ENCODE assay signal across 24 cellular contexts in the genomic region with DNA sequence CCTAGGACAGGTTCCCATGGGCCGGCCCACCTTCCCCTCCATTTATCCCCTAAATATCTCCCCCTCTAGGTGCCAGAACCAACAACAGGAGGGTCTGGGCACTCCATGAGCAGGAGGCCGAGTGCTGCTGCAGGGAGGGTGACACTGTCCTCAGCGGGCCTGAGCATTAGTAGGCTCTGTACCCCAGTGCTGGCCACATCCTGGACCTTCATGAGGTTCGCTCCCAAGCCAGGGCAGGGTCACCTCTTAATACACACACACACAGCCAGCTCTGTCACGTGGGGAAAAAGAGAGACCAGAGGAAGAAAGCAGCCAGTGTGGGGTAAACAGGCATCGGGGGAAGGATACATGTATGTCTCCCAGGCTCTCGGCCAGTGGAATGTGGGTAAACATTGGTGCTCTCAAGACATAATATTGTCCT. TPM values are rescaled to one million over a fixed set of nuclear protein-coding genes. Genes with fewer than 3 reads are reported as not detected.
DNase-seq lines count a peak whose midpoint lies in the region; ATAC-seq and TF ChIP-seq lines count a peak whose summit lies in the region.
"Had no signal": no experiment of that assay in that cellular context is flagged by ENCODE, and none has a peak within 500 bp of the region (broad histone marks: within the 10 kb centered on the region; RNA-seq: fewer than 3 reads in every experiment).

No MANE protein-coding gene starts in this region.

- no peaks in the 10 kb centered on the region for H3K27me3 ChIP-seq in Caco-2 (replicated peaks; ENCODE audit: control insufficient read depth, insufficient read depth, low read length)
- H3K27me3 ChIP-seq in Panc1 (ENCODE audit: control insufficient read depth, insufficient read depth, low read length) = no peaks in the 10 kb centered on the region
- H3K27me3 ChIP-seq in neuronal stem cell (ENCODE audit: control insufficient read depth in 3 of 3, insufficient read depth in 3 of 3, low read depth in 1 of 3, low read length in 3 of 3) = peaks cover 0 to 4% (median 0%) of the 10 kb centered on the region in 3 experiments
- H3K27me3 ChIP-seq in aorta (ENCODE audit: control insufficient read depth in 1 of 2, insufficient read depth in 2 of 2, low read length in 1 of 2) = no peaks in the 10 kb centered on the region
- H3K27me3 ChIP-seq: right lobe of liver, thyroid gland had no signal

- no peaks in the 10 kb centered on the region for H3K27me3 Mint-ChIP-seq in Caco-2 (ENCODE audit: insufficient read depth, unreplicated experiment)
- peaks cover 20% of the 10 kb centered on the region for H3K27me3 Mint-ChIP-seq in endothelial cell (ENCODE audit: unreplicated experiment)
- peaks cover 7% of the 10 kb centered on the region for H3K27me3 Mint-ChIP-seq in Calu3 (ENCODE audit: unreplicated experiment)
- H3K27me3 Mint-ChIP-seq: activated CD4-positive, alpha-beta memory T cell treated with anti-CD3 and anti-CD28 coated beads, Interleukin-2, amount 10 ng/mL, durations not matched to agents 7 days and 5 days; progenitor cell of endocrine pancreas had no signal

- ATAC-seq in Panc1 = no peak
- no peak for ATAC-seq in HG02938 (IDR thresholded peaks at IDR 0.05; ENCODE audit: unreplicated experiment)
- no peak for ATAC-seq in aorta (ENCODE audit: low FRiP score)
- ATAC-seq: HCT116 had no signal

- no peak overlapping the region for H3K4me2 ChIP-seq in neuronal stem cell (ENCODE audit: insufficient read depth, low read length, poor library complexity, severe bottlenecking)

- H3K23ac ChIP-seq in neuronal stem cell (ENCODE audit: low read depth, low read length, poor library complexity) = no peak overlapping the region

- H3K9ac ChIP-seq in neuronal stem cell (ENCODE audit: low read depth, low read length, poor library complexity) = no peak overlapping the region

- H3K4me1 Mint-ChIP-seq in Caco-2 (ENCODE audit: low read depth, unreplicated experiment) = peaks cover 30% of the 10 kb centered on the region
- H3K4me1 Mint-ChIP-seq in endothelial cell (ENCODE audit: unreplicated experiment) = peaks cover 6% of the 10 kb centered on the region
- peaks cover 5% of the 10 kb centered on the region for H3K4me1 Mint-ChIP-seq in Calu3 (ENCODE audit: low read depth, unreplicated experiment)
- H3K4me1 Mint-ChIP-seq: activated CD4-positive, alpha-beta memory T cell treated with anti-CD3 and anti-CD28 coated beads, Interleukin-2, amount 10 ng/mL, durations not matched to agents 7 days and 5 days had no signal

- H3K4me3 ChIP-seq in Caco-2 (ENCODE audit: low read depth, low read length) (no peak overlapping the region), Panc1 (ENCODE audit: low read depth in 2 of 2, low read length in 2 of 2) (no peak overlapping the region), neuronal stem cell (ENCODE audit: low read length in 2 of 2) (no peak overlapping the region), aorta (ENCODE audit: low read length in 2 of 2) (no peak overlapping the region)
- H3K4me3 ChIP-seq: right lobe of liver, thyroid gland had no signal

- peaks cover 28% of the 10 kb centered on the region for H3K36me3 Mint-ChIP-seq in Caco-2 (ENCODE audit: insufficient read depth, unreplicated experiment)
- no peaks in the 10 kb centered on the region for H3K36me3 Mint-ChIP-seq in endothelial cell (ENCODE audit: low read depth, unreplicated experiment)
- H3K36me3 Mint-ChIP-seq in Calu3 (ENCODE audit: insufficient read depth, unreplicated experiment) = peaks cover 14% of the 10 kb centered on the region

- CTCF ChIA-PET in Caco-2 (lab: Charles Lee) (interaction anchor here (0.6 kb wide), 1 partner anchor 99 kb away, joined by 3 read pairs; no protein-coding TSS in a partner anchor), Panc1 (lab: Charles Lee) (no interaction called here), Calu3 (lab: Charles Lee) (no interaction called here)

- H3K27ac ChIP-seq in Panc1 (ENCODE audit: low read length) = peak overlapping the region; percentile 62
- H3K27ac ChIP-seq in neuronal stem cell (replicated peaks; ENCODE audit: low read length) = no peak overlapping the region
- no peak overlapping the region for H3K27ac ChIP-seq in aorta (ENCODE audit: low read depth in 1 of 2, low read length in 2 of 2)
- H3K27ac ChIP-seq: right lobe of liver, thyroid gland had no signal

- BruUV-seq in Caco-2 (replicated peaks; lab: Mats Ljungman, UMichigan) (no TSS peak), Panc1 (replicated peaks; lab: Mats Ljungman, UMichigan) (no TSS peak), Calu3 (replicated peaks; lab: Mats Ljungman, UMichigan) (no TSS peak)

- H3K4ac ChIP-seq in neuronal stem cell (ENCODE audit: low read length) = no peak overlapping the region

- no peak for DNase-seq in Caco-2
- no peak for DNase-seq in Panc1 (ENCODE audit: low read depth, low spot score)
- no peak for DNase-seq in endothelial cell (ENCODE audit: low spot score)
- DNase-seq in neuronal stem cell (ENCODE audit: low spot score) = no peak
- no peak for DNase-seq in Calu3
- DNase-seq in mucosa of gallbladder (ENCODE audit: low spot score) = no peak
- no peak for DNase-seq in aorta
- DNase-seq: activated CD4-positive, alpha-beta memory T cell treated with anti-CD3 and anti-CD28 coated beads, Interleukin-2, amount 10 ng/mL, durations not matched to agents 7 days and 5 days; activated CD4-positive, CD25-positive, alpha-beta regulatory T cell treated with anti-CD3 and anti-CD28 coated beads, Interleukin-2, amount 50 U/mL, for 72 hours; activated CD8-positive, alpha-beta memory T cell treated with anti-CD3 and anti-CD28 coated beads, Interleukin-2, amount 50 U/mL, for 4 hours; activated naive CD4-positive, alpha-beta T cell treated with anti-CD3 and anti-CD28 coated beads for 36 hours; amniotic stem cell; hypothalamus; mammary epithelial cell; NCI-H446 treated with DMSO at 0.1 percent for 48 hours; NCI-H774; stimulated activated CD4-positive, alpha-beta T cell treated with anti-CD3 and anti-CD28 coated beads, Interleukin-12 subunit alpha, Interleukin-12 subunit beta, amount 100 ng/mL, for 4 hours; stimulated activated CD4-positive, alpha-beta T cell treated with anti-CD3 and anti-CD28 coated beads, Interleukin-2, amount 100 ng/mL, for 48 hours; T-helper 1 cell had no signal

- H3K36me3 ChIP-seq in Caco-2 (ENCODE audit: control insufficient read depth, insufficient read depth, low read length) (no peaks in the 10 kb centered on the region), Panc1 (ENCODE audit: control insufficient read depth, insufficient read depth, low read length) (no peaks in the 10 kb centered on the region), neuronal stem cell (replicated peaks in 1 of 2; ENCODE audit: control insufficient read depth in 2 of 2, insufficient read depth in 2 of 2, low read length in 2 of 2) (no peaks in the 10 kb centered on the region), aorta (ENCODE audit: control insufficient read depth in 1 of 2, insufficient read depth in 2 of 2, low read length in 1 of 2) (no peaks in the 10 kb centered on the region)
- H3K36me3 ChIP-seq: right lobe of liver, thyroid gland had no signal

- TF ChIP-seq CTCF in Caco-2 (IDR thresholded peaks at IDR 0.05; ENCODE audit: insufficient read depth in 1 of 2, low read depth in 1 of 2, low read length in 1 of 2, severe bottlenecking in 1 of 2, unreplicated experiment in 1 of 2) (no peak), Panc1 (IDR thresholded peaks at IDR 0.05) (no peak), endothelial cell (IDR thresholded peaks at IDR 0.05; ENCODE audit: unreplicated experiment) (no peak), Calu3 (IDR thresholded peaks at IDR 0.05; ENCODE audit: unreplicated experiment) (no peak)

- POLR2A ChIA-PET in Caco-2 (lab: Charles Lee) (no interaction called here), Panc1 (lab: Charles Lee) (no interaction called here)

- H2AK5ac ChIP-seq in neuronal stem cell (ENCODE audit: low read depth, low read length) = peak overlapping the region; percentile 99

- H2BK15ac ChIP-seq in neuronal stem cell (ENCODE audit: low read length) = peak overlapping the region; percentile 80

- intact Hi-C loops in Caco-2 (cut with micrococcal nuclease; ENCODE audit: unreplicated experiment) (no loop called here), Panc1 (cut with micrococcal nuclease; ENCODE audit: unreplicated experiment) (no loop called here), Calu3 (cut with micrococcal nuclease; ENCODE audit: unreplicated experiment) (no loop called here), aorta (cut with DNase I) (loop anchor here in 1 of 2 donors (10.0 kb wide), 1 partner anchor 148 kb away; a partner anchor contains a TSS)

- H2BK12ac ChIP-seq in neuronal stem cell (ENCODE audit: low read length) = no peak overlapping the region

- H3K4me1 ChIP-seq in Caco-2 (peaks cover 44% of the 10 kb centered on the region), Panc1 (ENCODE audit: control insufficient read depth, insufficient read depth, low read length) (peaks cover 33% of the 10 kb centered on the region), neuronal stem cell (ENCODE audit: control insufficient read depth in 2 of 2, insufficient read depth in 1 of 2, low read depth in 1 of 2, low read length in 2 of 2) (peaks cover 24 to 32% of the 10 kb centered on the region in 2 donors), aorta (ENCODE audit: control insufficient read depth in 1 of 2, insufficient read depth in 2 of 2, low read length in 2 of 2) (no peaks in the 10 kb centered on the region)
- H3K4me1 ChIP-seq: right lobe of liver had no signal

- no peak overlapping the region for H3K14ac ChIP-seq in neuronal stem cell (ENCODE audit: low read length)

- H3K18ac ChIP-seq in neuronal stem cell (ENCODE audit: low read length) = peak overlapping the region; percentile 73

- no CpG with 5 or more reads among the region's 7 CpGs for WGBS in neuronal stem cell (ENCODE audit: extremely low coverage in 2 of 2, insufficient read length in 2 of 2, insufficient replicate concordance in 1 of 2), 2 donors
- WGBS in aorta, 2 donors = 25 to 34% methylated on average over 7 of the region's 7 CpGs

- H3K79me1 ChIP-seq in neuronal stem cell (ENCODE audit: low read depth, low read length) = no peaks in the 10 kb centered on the region

- peak overlapping the region; percentile 88 for H3K27ac Mint-ChIP-seq in Caco-2 (ENCODE audit: unreplicated experiment)
- peak overlapping the region; percentile 52 for H3K27ac Mint-ChIP-seq in endothelial cell (ENCODE audit: unreplicated experiment)
- no peak overlapping the region for H3K27ac Mint-ChIP-seq in Calu3 (ENCODE audit: unreplicated experiment)
- H3K27ac Mint-ChIP-seq: activated CD4-positive, alpha-beta memory T cell treated with anti-CD3 and anti-CD28 coated beads, Interleukin-2, amount 10 ng/mL, durations not matched to agents 7 days and 5 days; activated naive CD4-positive, alpha-beta T cell treated with anti-CD3 and anti-CD28 coated beads for 36 hours had no signal

- H3K9me3 Mint-ChIP-seq in Caco-2 (ENCODE audit: unreplicated experiment) = no peaks in the 10 kb centered on the region
- H3K9me3 Mint-ChIP-seq in endothelial cell (ENCODE audit: unreplicated experiment) = no peaks in the 10 kb centered on the region
- no peaks in the 10 kb centered on the region for H3K9me3 Mint-ChIP-seq in Calu3 (ENCODE audit: low read depth, unreplicated experiment)
- H3K9me3 Mint-ChIP-seq: activated CD4-positive, alpha-beta memory T cell treated with anti-CD3 and anti-CD28 coated beads, Interleukin-2, amount 10 ng/mL, durations not matched to agents 7 days and 5 days; activated naive CD4-positive, alpha-beta T cell treated with anti-CD3 and anti-CD28 coated beads for 36 hours had no signal

- peak overlapping the region; percentile 56 for H4K91ac ChIP-seq in neuronal stem cell (ENCODE audit: low read depth, low read length, poor library complexity)

- peak overlapping the region; percentile 82 for H2AFZ ChIP-seq in neuronal stem cell (ENCODE audit: low read length)

- no peak overlapping the region for H3K4me3 Mint-ChIP-seq in Caco-2 (ENCODE audit: unreplicated experiment)
- H3K4me3 Mint-ChIP-seq in endothelial cell (ENCODE audit: unreplicated experiment) = no peak overlapping the region
- no peak overlapping the region for H3K4me3 Mint-ChIP-seq in Calu3 (ENCODE audit: low read depth, unreplicated experiment)
- H3K4me3 Mint-ChIP-seq: activated CD4-positive, alpha-beta memory T cell treated with anti-CD3 and anti-CD28 coated beads, Interleukin-2, amount 10 ng/mL, durations not matched to agents 7 days and 5 days; activated naive CD4-positive, alpha-beta T cell treated with anti-CD3 and anti-CD28 coated beads for 36 hours had no signal

- H2BK120ac ChIP-seq in neuronal stem cell (ENCODE audit: low read depth, low read length) = no peak overlapping the region

- peak overlapping the region; percentile 97 for H2BK5ac ChIP-seq in neuronal stem cell (ENCODE audit: low read length)

- H4K8ac ChIP-seq in neuronal stem cell (ENCODE audit: low read depth, low read length) = no peak overlapping the region

- H3K9me3 ChIP-seq in Caco-2 = no peaks in the 10 kb centered on the region
- H3K9me3 ChIP-seq in Panc1 (ENCODE audit: control insufficient read depth, insufficient read depth, low read depth, low read length) = no peaks in the 10 kb centered on the region
- no peaks in the 10 kb centered on the region for H3K9me3 ChIP-seq in neuronal stem cell (replicated peaks in 1 of 2; ENCODE audit: control insufficient read depth in 2 of 2, insufficient read depth in 1 of 2, low read depth in 1 of 2, low read length in 2 of 2)
- no peaks in the 10 kb centered on the region for H3K9me3 ChIP-seq in aorta (ENCODE audit: control insufficient read depth, low read length)
- H3K9me3 ChIP-seq: right lobe of liver, thyroid gland had no signal

- in situ Hi-C loops in Panc1 (cut with HindIII; ENCODE audit: low pct_unique_long_range_greater_than_20kb, low sequenced_read_pairs) = no loop called here

RNA-seq across cellular contexts. Expression of a gene that starts 27.9 kb away (rescaled TPM):
- total RNA-seq in Caco-2 (2022) (11.3 and 16.5 TPM in 2 replicates), Panc1 (2021; ENCODE audit: unreplicated experiment) (69.6 TPM), endothelial cell (ENCODE audit: unreplicated experiment) (21.3 TPM), Calu3 (2022) (1.6 and 1.7 TPM in 2 replicates), mucosa of gallbladder (34.1 TPM), aorta (10 to 100 TPM; 39.2 to 40.3 TPM)
- 104 TPM for polyA plus RNA-seq in Panc1 (2012; ENCODE audit: insufficient read length)
- 68.0 TPM for polyA plus RNA-seq in neuronal stem cell (2013, experiment 1 of 2)
- polyA plus RNA-seq in neuronal stem cell (2013, experiment 2 of 2) = 67.2 TPM
- 10 to 100 TPM; 10.3 to 17.4 TPM for polyA plus RNA-seq in aorta
- total RNA-seq: activated naive CD4-positive, alpha-beta T cell treated with anti-CD3 and anti-CD28 coated beads for 36 hours had no signal

RNA-seq across cellular contexts. Expression of a gene that starts 38.5 kb away (rescaled TPM):
- total RNA-seq in Caco-2 (2022) (145 and 166 TPM in 2 replicates), Panc1 (2021; ENCODE audit: unreplicated experiment) (86.6 TPM), endothelial cell (ENCODE audit: unreplicated experiment) (219 TPM), Calu3 (2022) (126 and 128 TPM in 2 replicates), mucosa of gallbladder (132 TPM), aorta (100 to 1,000 TPM; 151 to 222 TPM)
- 87.8 TPM for polyA plus RNA-seq in Panc1 (2012; ENCODE audit: insufficient read length)
- 103 TPM for polyA plus RNA-seq in neuronal stem cell (2013, experiment 1 of 2)
- 104 TPM for polyA plus RNA-seq in neuronal stem cell (2013, experiment 2 of 2)
- polyA plus RNA-seq in aorta = 100 to 1,000 TPM in 1 of 2 donors, 10 to 100 TPM in 1; 21.0 to 164 TPM
